ENCODE assay signal across 28 cellular contexts in the genomic region with DNA sequence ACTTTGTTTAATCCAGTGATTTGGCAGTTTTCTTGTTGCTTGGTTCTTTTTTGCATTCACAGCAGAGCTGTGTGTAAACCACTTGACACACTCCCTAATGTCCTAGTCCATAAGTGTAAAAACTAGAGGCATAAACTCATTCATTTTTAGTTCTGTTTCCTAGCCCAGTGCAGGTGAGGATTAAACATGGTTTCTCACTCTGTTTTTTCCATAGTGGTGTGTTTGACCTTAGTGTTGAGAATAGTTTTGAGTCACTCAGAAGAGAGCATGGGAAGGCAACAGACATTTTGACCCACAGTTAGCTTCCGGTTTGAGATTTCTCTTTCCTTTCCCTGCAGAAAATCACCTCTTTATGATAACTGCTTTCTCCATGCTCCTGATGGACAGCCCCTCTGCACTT. TPM values are rescaled to one million over a fixed set of nuclear protein-coding genes. Genes with fewer than 3 reads are reported as not detected.
"Had no signal": no experiment of that assay in that cellular context is flagged by ENCODE, and none has a peak within 500 bp of the region (broad histone marks: within the 10 kb centered on the region; RNA-seq: fewer than 3 reads in every experiment).

No MANE protein-coding gene starts in this region.

- DNase-seq: colonic mucosa; effector CD8-positive, alpha-beta T cell; endodermal cell; foreskin keratinocyte; heart left ventricle; kidney; mesenchymal stem cell; naive thymus-derived CD4-positive, alpha-beta T cell; nucleus accumbens; stimulated activated CD4-positive, alpha-beta T cell treated with anti-CD3 and anti-CD28 coated beads, Interleukin-2, amount 100 ng/mL, for 24 hours; stimulated activated CD4-positive, alpha-beta T cell treated with anti-CD3 and anti-CD28 coated beads, Interleukin-4, amount 100 ng/mL, for 24 hours; stimulated activated naive B cell treated with anti-CD40 and anti-IgM and Interleukin-4, amounts not matched to agents 10 μg/mL and 1 μg/mL and 100 μg/mL, for 72 hours; stomach; thyroid gland; trophoblast cell had no signal

- H3K36me3 ChIP-seq: prostate gland had no signal

- H2AFZ ChIP-seq: hepatocyte had no signal

- H3K27ac ChIP-seq: colonic mucosa, esophagus muscularis mucosa, foreskin keratinocyte, gastroesophageal sphincter, heart left ventricle, hepatocyte, prostate gland, right atrium auricular region, stomach, thyroid gland, vagina had no signal

- H3K4me3 ChIP-seq: colonic mucosa, esophagus muscularis mucosa, gastroesophageal sphincter, heart left ventricle, hepatocyte, prostate gland, right atrium auricular region, smooth muscle cell, stomach, thyroid gland, vagina had no signal

- H3K9me3 ChIP-seq: colonic mucosa, esophagus muscularis mucosa, gastroesophageal sphincter, heart left ventricle, prostate gland, right atrium auricular region, stomach, thyroid gland, vagina had no signal

- H3K79me2 ChIP-seq: hepatocyte had no signal

- H3K4me1 Mint-ChIP-seq: nephron; stimulated activated naive B cell treated with anti-CD40 and anti-IgM and Interleukin-4, amounts not matched to agents 10 μg/mL and 1 μg/mL and 100 μg/mL, for 72 hours had no signal

- H3K4me1 ChIP-seq: colonic mucosa, foreskin keratinocyte, prostate gland, thyroid gland, vagina had no signal

- H3K27me3 Mint-ChIP-seq: dendritic cell treated with granulocyte-macrophage colony-stimulating factor and Interleukin-4, amounts not matched to agents 40 ng/mL and 50 ng/mL, for 4 days; naive thymus-derived CD4-positive, alpha-beta T cell; stimulated activated naive B cell treated with anti-CD40 and anti-IgM and Interleukin-4, amounts not matched to agents 10 μg/mL and 1 μg/mL and 100 μg/mL, for 72 hours had no signal

- H3K4me3 Mint-ChIP-seq: dendritic cell treated with granulocyte-macrophage colony-stimulating factor and Interleukin-4, amounts not matched to agents 40 ng/mL and 50 ng/mL, for 4 days; endodermal cell; mesothelial cell of epicardium; naive thymus-derived CD4-positive, alpha-beta T cell; nephron; stimulated activated naive B cell treated with anti-CD40 and anti-IgM and Interleukin-4, amounts not matched to agents 10 μg/mL and 1 μg/mL and 100 μg/mL, for 72 hours had no signal

- H3K27ac Mint-ChIP-seq: dendritic cell treated with granulocyte-macrophage colony-stimulating factor and Interleukin-4, amounts not matched to agents 40 ng/mL and 50 ng/mL, for 4 days; endodermal cell; mesothelial cell of epicardium; nephron; stimulated activated naive B cell treated with anti-CD40 and anti-IgM and Interleukin-4, amounts not matched to agents 10 μg/mL and 1 μg/mL and 100 μg/mL, for 72 hours had no signal

- H3K27me3 ChIP-seq: colonic mucosa, esophagus muscularis mucosa, foreskin keratinocyte, gastroesophageal sphincter, heart left ventricle, hepatocyte, right atrium auricular region, stomach, thyroid gland, vagina had no signal

- ATAC-seq: foreskin keratinocyte; gastroesophageal sphincter; heart left ventricle; left lobe of liver; naive thymus-derived CD4-positive, alpha-beta T cell; sciatic nerve; stimulated activated naive B cell treated with anti-CD40 and anti-IgM and Interleukin-4, amounts not matched to agents 10 μg/mL and 1 μg/mL and 100 μg/mL, for 72 hours had no signal

- H3K4me2 ChIP-seq: hepatocyte, smooth muscle cell had no signal

- H3K9me3 Mint-ChIP-seq: dendritic cell treated with granulocyte-macrophage colony-stimulating factor and Interleukin-4, amounts not matched to agents 40 ng/mL and 50 ng/mL, for 4 days; endodermal cell; mesothelial cell of epicardium; naive thymus-derived CD4-positive, alpha-beta T cell; nephron; stimulated activated naive B cell treated with anti-CD40 and anti-IgM and Interleukin-4, amounts not matched to agents 10 μg/mL and 1 μg/mL and 100 μg/mL, for 72 hours had no signal

RNA-seq across cellular contexts. Expression of a gene that starts 24.2 kb away (rescaled TPM):
- total RNA-seq: foreskin keratinocyte, lung microvascular endothelial cell had no signal
- polyA plus RNA-seq: foreskin keratinocyte; naive thymus-derived CD4-positive, alpha-beta T cell had no signal
